Comparison of ENCODE assay signal across 8 cellular contexts in the genomic region with DNA sequence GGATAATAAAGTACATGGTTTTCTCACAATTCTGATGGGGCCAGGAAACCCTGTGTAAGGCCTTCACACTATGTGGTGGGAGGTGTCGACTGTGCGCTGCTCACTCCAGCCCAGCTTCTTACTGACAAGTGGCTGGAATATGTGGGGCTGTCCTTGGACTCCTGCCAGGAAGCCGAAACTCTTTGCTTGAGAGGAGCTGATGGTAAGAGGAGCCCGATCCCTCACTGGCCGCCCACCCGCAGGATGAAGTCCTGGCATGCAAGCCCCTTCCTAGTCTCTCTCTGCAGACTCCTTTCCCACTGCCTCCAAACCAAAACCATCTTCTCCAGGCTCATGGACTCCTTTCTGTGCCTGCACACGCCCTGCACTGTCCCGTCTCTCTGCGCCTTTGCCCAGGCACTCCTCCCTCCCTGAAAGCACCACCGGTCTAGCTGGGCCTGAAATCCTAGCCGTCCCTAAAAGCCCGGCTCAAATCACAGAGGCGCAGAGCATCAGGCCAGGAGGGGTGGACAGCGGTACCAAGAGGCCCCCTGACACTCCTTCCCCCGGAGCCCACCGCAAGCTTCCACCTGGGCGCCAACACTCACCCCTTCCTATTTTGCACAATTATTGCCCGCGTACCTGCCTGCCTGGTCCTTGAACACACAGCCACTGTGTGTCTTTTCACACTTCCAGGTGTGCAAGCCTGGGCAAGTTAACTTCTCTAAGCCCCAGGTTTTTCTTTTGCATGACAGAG.
DNase-seq lines count a peak whose midpoint lies in the region; ATAC-seq and TF ChIP-seq lines count a peak whose summit lies in the region.
"Not testable (repeated sequence)": the region's sequence is repeated elsewhere in the genome, so short reads cannot be mapped to it uniquely, and the experiment has no call there.

No MANE protein-coding gene starts in this region.

- H4K20me1 ChIP-seq in GM23248 (ENCODE audit: insufficient read depth): not testable (repeated sequence)
- peaks cover 24% of the 10 kb centered on the region for H4K20me1 ChIP-seq in smooth muscle cell (ENCODE audit: low read depth)

- intact Hi-C loops in activated CD4-positive, alpha-beta T cell treated with anti-CD3 and anti-CD28 coated beads, Interleukin-2, amount 10 ng/mL, durations not matched to agents 24 days and 14 days (cut with micrococcal nuclease): loop anchor here (10.0 kb wide), 4 partner anchors 91 to 1461 kb away; a partner anchor contains a TSS
- intact Hi-C loops in colonic mucosa (cut with DNase I): loop anchor here (10.0 kb wide), 1 partner anchor 129 kb away; a partner anchor contains a TSS
- intact Hi-C loops in heart left ventricle (cut with DNase I): loop anchor here in 3 of 10 donors (5.0 to 10.0 kb wide), 4 partner anchors 91 to 359 kb away; a partner anchor contains a TSS

- ATAC-seq in heart left ventricle: peak in 2 of 4 donors; percentile 22 to 24

- peaks cover 33% of the 10 kb centered on the region for H3K4me1 Mint-ChIP-seq in activated CD4-positive, alpha-beta T cell treated with anti-CD3 and anti-CD28 coated beads, Interleukin-2, amount 10 ng/mL, durations not matched to agents 24 days and 14 days

- not testable (repeated sequence) for H3K27me3 ChIP-seq in GM23248 (replicated peaks; ENCODE audit: insufficient read depth); colonic mucosa; heart left ventricle; muscle layer of duodenum (ENCODE audit: low read depth, low read length); smooth muscle cell (ENCODE audit: low read depth)

- not testable (repeated sequence) for H3K9me3 ChIP-seq in GM23248 (ENCODE audit: low read depth); colonic mucosa; heart left ventricle; muscle layer of duodenum (ENCODE audit: control insufficient read depth in 1 of 2, low read length in 2 of 2); smooth muscle cell (replicated peaks; ENCODE audit: low read depth)

- peak overlapping the region; percentile 78 for H3K4me2 ChIP-seq in GM23248 (ENCODE audit: unreplicated experiment)
- peak overlapping the region; percentile 96 for H3K4me2 ChIP-seq in smooth muscle cell

- peak overlapping the region; percentile 97 for H3K4me3 Mint-ChIP-seq in activated CD4-positive, alpha-beta T cell treated with anti-CD3 and anti-CD28 coated beads, Interleukin-2, amount 10 ng/mL, durations not matched to agents 24 days and 14 days

- not testable (repeated sequence) for TF ChIP-seq POLR2A in heart left ventricle (IDR thresholded peaks at IDR 0.05)

- H2AFZ ChIP-seq in GM23248: peak overlapping the region; percentile 98
- not testable (repeated sequence) for H2AFZ ChIP-seq in smooth muscle cell (ENCODE audit: low read depth)

- peak overlapping the region; percentile 87 for H3K27ac Mint-ChIP-seq in activated CD4-positive, alpha-beta T cell treated with anti-CD3 and anti-CD28 coated beads, Interleukin-2, amount 10 ng/mL, durations not matched to agents 24 days and 14 days

- H3K4me3 ChIP-seq in GM23248: peak overlapping the region; percentile 83
- H3K4me3 ChIP-seq in colonic mucosa: peak overlapping the region; percentile 99
- peak overlapping the region; percentile 79 to 100 (median 97) for H3K4me3 ChIP-seq in heart left ventricle
- H3K4me3 ChIP-seq in muscle layer of duodenum (ENCODE audit: low read depth in 1 of 2, low read length in 2 of 2): peak overlapping the region; percentile 84 to 88
- peak overlapping the region; percentile 96 for H3K4me3 ChIP-seq in smooth muscle cell

- H3K9me3 Mint-ChIP-seq in activated CD4-positive, alpha-beta T cell treated with anti-CD3 and anti-CD28 coated beads, Interleukin-2, amount 10 ng/mL, durations not matched to agents 24 days and 14 days: not testable (repeated sequence)

- H3K36me3 ChIP-seq in GM23248 (ENCODE audit: low read depth) (peaks cover 18% of the 10 kb centered on the region), heart left ventricle (peaks cover 0 to 30% (median 27%) of the 10 kb centered on the region in 9 donors), muscle layer of duodenum (ENCODE audit: control insufficient read depth in 1 of 2, insufficient read depth in 2 of 2, low read length in 2 of 2) (peaks cover 15 to 28% of the 10 kb centered on the region in 2 donors)
- not testable (repeated sequence) for H3K36me3 ChIP-seq in colonic mucosa; smooth muscle cell (ENCODE audit: low read depth)

- in situ Hi-C loops in GM23248 (cut with MboI): not testable (repeated sequence)

- H3K4me1 ChIP-seq in GM23248 (ENCODE audit: insufficient read depth) (peaks cover 12% of the 10 kb centered on the region), heart left ventricle (peaks cover 0 to 30% (median 21%) of the 10 kb centered on the region in 12 donors), muscle layer of duodenum (ENCODE audit: control insufficient read depth in 1 of 2, insufficient read depth in 2 of 2, low read length in 2 of 2) (peaks cover 6 to 21% of the 10 kb centered on the region in 2 donors)
- H3K4me1 ChIP-seq in colonic mucosa; smooth muscle cell (ENCODE audit: low read depth): not testable (repeated sequence)

- DNase-seq in AG08396 (ENCODE audit: low spot score): peak; percentile 18
- peak; percentile 68 for DNase-seq in GM23248
- peak; percentile 15 for DNase-seq in NCI-H226
- not testable (repeated sequence) for DNase-seq in activated CD4-positive, alpha-beta T cell treated with anti-CD3 and anti-CD28 coated beads, Interleukin-2, amount 10 ng/mL, durations not matched to agents 24 days and 14 days
- DNase-seq in colonic mucosa: peak; percentile 38
- DNase-seq in heart left ventricle: peak; percentile 55 to 75 (median 70)
- peak; percentile 3 for DNase-seq in smooth muscle cell (lab: John Stamatoyannopoulos, UW; ENCODE audit: unreplicated experiment)

- peaks cover 59% of the 10 kb centered on the region for H3K79me2 ChIP-seq in GM23248 (ENCODE audit: insufficient read depth)
- H3K79me2 ChIP-seq in smooth muscle cell (ENCODE audit: low read depth): peaks cover 28% of the 10 kb centered on the region

- TF ChIP-seq CTCF in colonic mucosa (IDR thresholded peaks at IDR 0.05); heart left ventricle (IDR thresholded peaks at IDR 0.05); smooth muscle cell (IDR thresholded peaks at IDR 0.05; ENCODE audit: borderline replicate concordance, insufficient read depth, poor library complexity, severe bottlenecking): not testable (repeated sequence)

- H3K36me3 Mint-ChIP-seq in activated CD4-positive, alpha-beta T cell treated with anti-CD3 and anti-CD28 coated beads, Interleukin-2, amount 10 ng/mL, durations not matched to agents 24 days and 14 days (ENCODE audit: low read depth): peaks cover 34% of the 10 kb centered on the region

- not testable (repeated sequence) for H3F3A ChIP-seq in GM23248 (ENCODE audit: insufficient read depth); smooth muscle cell (ENCODE audit: low read depth)

- H3K27me3 Mint-ChIP-seq in activated CD4-positive, alpha-beta T cell treated with anti-CD3 and anti-CD28 coated beads, Interleukin-2, amount 10 ng/mL, durations not matched to agents 24 days and 14 days: peaks cover 14% of the 10 kb centered on the region

- WGBS in GM23248 (ENCODE audit: low coverage in 1 of 2, low lambda C conversion rate in 2 of 2, missing lambda C conversion rate in 2 of 2), 2 experiments: 1% methylated on average over 19 of the region's 19 CpGs
- 6 to 13% (median 10%) methylated on average over 16 to 19 of the region's 19 CpGs for WGBS in heart left ventricle, 4 donors
- 49% methylated on average over 19 of the region's 19 CpGs for WGBS in smooth muscle cell (ENCODE audit: low lambda C conversion rate)

- H3K27ac ChIP-seq in GM23248 (peak overlapping the region; percentile 62), colonic mucosa (peak overlapping the region; percentile 85), heart left ventricle (peak overlapping the region in 9 of 12 donors; percentile 85 to 91 (median 90)), smooth muscle cell (ENCODE audit: low read depth) (peak overlapping the region; percentile 46)
- not testable (repeated sequence) for H3K27ac ChIP-seq in muscle layer of duodenum (ENCODE audit: low read length)

- H3K9me2 ChIP-seq in GM23248 (ENCODE audit: insufficient read depth): not testable (repeated sequence)

- H3K9ac ChIP-seq in GM23248 (peak overlapping the region; percentile 87), colonic mucosa (ENCODE audit: low read depth in 2 of 2, low read length in 2 of 2) (peak overlapping the region; percentile 81 to 94), smooth muscle cell (ENCODE audit: low read depth) (peak overlapping the region; percentile 90)
